9 cellular contexts compared by ENCODE assay signal in genomic region chr11:2893021-2893528, GRCh38. TPM values are rescaled to one million over a fixed set of nuclear protein-coding genes. Genes with fewer than 3 reads are reported as not detected.
DNase-seq lines count a peak whose midpoint lies in the region; ATAC-seq, FAIRE-seq and TF ChIP-seq lines count a peak whose summit lies in the region.
"Had no signal": no experiment of that assay in that cellular context is flagged by ENCODE, and none has a peak within 500 bp of the region (broad histone marks: within the 10 kb centered on the region; RNA-seq: fewer than 3 reads in every experiment).

No MANE protein-coding gene starts in this region.

- H2BK12ac ChIP-seq in mesenchymal stem cell (ENCODE audit: low read length in 2 of 2), result peak overlapping the region; percentile 18 to 23

- H3K18ac ChIP-seq in mesenchymal stem cell (ENCODE audit: low read depth in 1 of 2, low read length in 2 of 2), result peak overlapping the region; percentile 47 to 99

- H3K4me3 ChIP-seq in K562 (peak overlapping the region; percentile 34), mesenchymal stem cell (ENCODE audit: insufficient read depth in 1 of 2, low read depth in 1 of 2, low read length in 2 of 2) (peak overlapping the region; percentile 43 to 81)

- H3K79me1 ChIP-seq in mesenchymal stem cell (replicated peaks; ENCODE audit: low read length, poor library complexity, severe bottlenecking), result no peaks in the 10 kb centered on the region

- H3K9me3 ChIP-seq in K562 (replicated peaks; ENCODE audit: control insufficient read depth, insufficient read depth, low read depth, low read length) (no peaks in the 10 kb centered on the region), mesenchymal stem cell (ENCODE audit: control insufficient read depth, low read length) (no peaks in the 10 kb centered on the region)

- peak overlapping the region; percentile 19 for H2BK120ac ChIP-seq in mesenchymal stem cell (ENCODE audit: low read depth, low read length)

- POLR2A ChIA-PET in K562 (lab: Yijun Ruan, JAX), result interaction anchor here (0.9 to 2.8 kb wide), 7 partner anchors 29 to 361 kb away, joined by 3 to 13 read pairs (median 5); partner anchors contain the start of genes KCNQ1OT1 and PHLDA2

- H3K4me1 ChIP-seq in K562 (replicated peaks in 1 of 2; ENCODE audit: control insufficient read depth in 2 of 2, insufficient read depth in 2 of 2, low read length in 2 of 2) (peaks cover 30 to 64% of the 10 kb centered on the region in 2 experiments), mesenchymal stem cell (ENCODE audit: control insufficient read depth, insufficient read depth, low read depth, low read length) (peaks cover 36% of the 10 kb centered on the region)

- 89% methylated on average over 2 of the region's 2 CpGs for WGBS in K562 (ENCODE audit: insufficient coverage, low coverage, missing lambda C conversion rate)
- WGBS in mesenchymal stem cell, result 77% methylated on average over 1 of the region's 2 CpGs

- H3K4me2 ChIP-seq in K562 (ENCODE audit: insufficient read depth, low read length), result peak overlapping the region; percentile 77
- peak overlapping the region; percentile 74 for H3K4me2 ChIP-seq in mesenchymal stem cell (ENCODE audit: low read length, poor library complexity, severe bottlenecking)

- intact Hi-C loops in K562 (cut with micrococcal nuclease), result loop anchor here (10.0 kb wide), 3 partner anchors 202 to 588 kb away; partner anchors contain the start of genes C11orf21 and TSPAN32

- H2AFZ ChIP-seq in K562 (ENCODE audit: low read depth, low read length) (peak overlapping the region; percentile 95), mesenchymal stem cell (ENCODE audit: low read depth, low read length) (no peak overlapping the region)

- TF ChIP-seq CTCF in K562 (IDR thresholded peaks at IDR 0.05 in 2 of 3, conservative IDR thresholded peaks at IDR 0.05 in 1 of 3; ENCODE audit: insufficient read depth in 2 of 3, low read depth in 1 of 3, low read length in 3 of 3), result no peak; a peak in 1 of 6 replicates

- H3K36me3 ChIP-seq in K562 (ENCODE audit: control insufficient read depth, insufficient read depth, low read length) (no peaks in the 10 kb centered on the region), mesenchymal stem cell (ENCODE audit: control insufficient read depth in 1 of 2, insufficient read depth in 2 of 2, low read depth in 1 of 2, low read length in 2 of 2) (no peaks in the 10 kb centered on the region)
- H3K36me3 ChIP-seq: cardiac muscle cell had no signal

- no peak overlapping the region for H2BK15ac ChIP-seq in mesenchymal stem cell (ENCODE audit: low read depth, poor library complexity, severe bottlenecking)

- no peak for TF ChIP-seq POLR2A in K562 (conservative IDR thresholded peaks at IDR 0.05)

- H3K4ac ChIP-seq in mesenchymal stem cell (ENCODE audit: low read depth in 1 of 2, low read length in 2 of 2), result peak overlapping the region; percentile 68 to 82

- H3K9ac ChIP-seq in K562 (ENCODE audit: insufficient read depth in 1 of 2, low read depth in 2 of 2, low read length in 2 of 2), result peak overlapping the region; percentile 56 to 92; a peak in 3 of 4 replicates
- H3K9ac ChIP-seq in mesenchymal stem cell (ENCODE audit: low read length), result peak overlapping the region; percentile 87

- H4K20me1 ChIP-seq in K562 (replicated peaks; ENCODE audit: control insufficient read depth, insufficient read depth, low read length), result no peaks in the 10 kb centered on the region

- H3K79me2 ChIP-seq in K562 (ENCODE audit: control insufficient read depth, insufficient read depth, low read length), result no peaks in the 10 kb centered on the region

- TF ChIP-seq EP300 in K562 (IDR thresholded peaks at IDR 0.05; ENCODE audit: low read length), result no peak

- in situ Hi-C loops in K562 (cut with MboI), result no loop called here

- peak overlapping the region in 1 of 2 experiments; percentile 85 for H3K14ac ChIP-seq in mesenchymal stem cell (ENCODE audit: low read length in 2 of 2)

- no peaks in the 10 kb centered on the region for H3K9me1 ChIP-seq in K562 (ENCODE audit: control insufficient read depth, insufficient read depth, low read length)

- no peak for ATAC-seq in K562
- ATAC-seq in HG03378 (IDR thresholded peaks at IDR 0.05; ENCODE audit: unreplicated experiment), result no peak
- ATAC-seq in GM18867 (IDR thresholded peaks at IDR 0.05; ENCODE audit: unreplicated experiment), result no peak

- CTCF ChIA-PET in K562 (lab: Yijun Ruan, JAX; ENCODE audit: low intra/inter-chr PET ratio), result interaction anchor here (1.6 to 10.6 kb wide), 2 partner anchors 37 to 359 kb away, joined by 6 to 228 read pairs; no protein-coding TSS in a partner anchor

- H4K91ac ChIP-seq in mesenchymal stem cell (ENCODE audit: low read length), result peak overlapping the region; percentile 62

- no peak overlapping the region for H3K23ac ChIP-seq in mesenchymal stem cell (ENCODE audit: low read length in 2 of 2)

- H3K27ac ChIP-seq in K562 (ENCODE audit: extremely low read depth, low read depth, low read length), result peak overlapping the region; percentile 63; the same call in 1 of the 3 replicates
- H3K27ac ChIP-seq in mesenchymal stem cell (ENCODE audit: low read length, poor library complexity, severe bottlenecking), result no peak overlapping the region
- H3K27ac ChIP-seq: cardiac muscle cell had no signal

- FAIRE-seq in K562 (lab: Jason Lieb, UNC), result no peak

- peak overlapping the region; percentile 98 for H4K8ac ChIP-seq in mesenchymal stem cell (ENCODE audit: low read length)

- H2BK5ac ChIP-seq in mesenchymal stem cell (ENCODE audit: low read depth, low read length, poor library complexity, severe bottlenecking), result no peak overlapping the region

- TF ChIP-seq RAD21 in K562 (CRISPR knock-in tag; conservative IDR thresholded peaks at IDR 0.05 in 1 of 2, IDR thresholded peaks at IDR 0.05 in 1 of 2), result no peak; a peak in 1 of 4 replicates

- H3K27me3 ChIP-seq in K562 (ENCODE audit: control insufficient read depth in 2 of 2, insufficient read depth in 2 of 2, low read length in 2 of 2) (no peaks in the 10 kb centered on the region), mesenchymal stem cell (ENCODE audit: control insufficient read depth in 1 of 2, insufficient read depth in 1 of 2, low read length in 2 of 2) (no peaks in the 10 kb centered on the region)
- H3K27me3 ChIP-seq: cardiac muscle cell had no signal

- peak; percentile 32 for DNase-seq in stimulated activated naive CD4-positive, alpha-beta T cell treated with Interleukin-2 at 50 U/mL for 16 hours (lab: John Stamatoyannopoulos, UW)
- no peak for DNase-seq in stimulated activated naive CD4-positive, alpha-beta T cell (lab: John Stamatoyannopoulos, UW)
- DNase-seq in K562 (ENCODE audit: extremely low read depth in 1 of 4, low spot score in 3 of 4) (no peak), mesenchymal stem cell (no peak), COR-L47 (lab: John Stamatoyannopoulos, UW) (no peak), SHP77 treated with DMSO at 0.1 percent for 48 hours (lab: John Stamatoyannopoulos, UW) (no peak)

- no TSS peak for BruUV-seq in K562 (replicated peaks; lab: Mats Ljungman, UMichigan)

- H2AK5ac ChIP-seq in mesenchymal stem cell (ENCODE audit: low read length, severe bottlenecking), result peak overlapping the region; percentile 14

TF ChIP-seq in K562, 482 proteins besides CTCF, POLR2A, EP300 and RAD21 (continues in another document):
- TF ChIP-seq GTF2F1 (IDR thresholded peaks at IDR 0.05; ENCODE audit: low read depth, low read length) (no peak), DACH1 (IDR thresholded peaks at IDR 0.05; ENCODE audit: partially characterized antibody) (peak; percentile 21), PTRF (tag; IDR thresholded peaks at IDR 0.05) (no peak), MBD2 (IDR thresholded peaks at IDR 0.05; ENCODE audit: borderline replicate concordance, low read depth) (no peak)

RNA-seq across cellular contexts. Expression of gene CDKN1C, which starts 7.5 kb away (rescaled TPM):
- 7.1 and 13.9 TPM in 2 replicates for total RNA-seq in K562 (2011; cell fraction: chromatin; rRNA removed; ENCODE audit: low replicate concordance)
- 20.5 and 24.5 TPM in 2 replicates for total RNA-seq in K562 (2011; cell fraction: nucleolus; rRNA removed)
- total RNA-seq in K562 (2011; cell fraction: nucleoplasm; rRNA removed), result 10.9 and 11.1 TPM in 2 replicates
- total RNA-seq in K562 (2014; rRNA removed), result 19.2 and 23.5 TPM in 2 replicates
- 3.5 and 4.0 TPM in 2 replicates for total RNA-seq in K562 (2014; rRNA removed; fragmentation: Illumina TruSeq; extraction: Trizol)
- 2.8 and 3.5 TPM in 2 replicates for total RNA-seq in K562 (2015; rRNA removed; fragmentation: Illumina TruSeq; extraction: Trizol)
- total RNA-seq in K562 (2021), result 21.1 and 21.9 TPM in 2 replicates
- polyA plus RNA-seq in K562 (2011; rRNA removed), result 9.2 and 17.4 TPM in 2 replicates
- polyA plus RNA-seq in K562 (2011; cell fraction: cytosol; rRNA removed), result 12.9 and 29.1 TPM in 2 replicates
- polyA plus RNA-seq in K562 (2011; cell fraction: nucleus; rRNA removed), result 25.4 and 25.7 TPM in 2 replicates
- 10.9 and 13.2 TPM in 2 replicates for polyA plus RNA-seq in K562 (2012)
- 3.9 and 5.2 TPM in 2 replicates for polyA plus RNA-seq in K562 (2014; fragmentation: Illumina TruSeq; extraction: Trizol)
- polyA plus RNA-seq in K562 (2014; fragmentation: Nextera tagmentation; extraction: Ambion mirVana), result 10 to 100 TPM in 1 of 2 experiments, 1 to 10 TPM in 1; 9.3 to 18.7 TPM
- 11.0 and 13.0 TPM in 2 replicates for polyA plus RNA-seq in K562 (2014; rRNA removed)
- polyA minus RNA-seq in K562 (2011; rRNA and poly(A)+ RNA removed), result 4.8 and 6.4 TPM in 2 replicates
- polyA minus RNA-seq in K562 (2011; cell fraction: cytosol; rRNA and poly(A)+ RNA removed), result 11.8 and 22.5 TPM in 2 replicates
- 7.5 and 8.9 TPM in 2 replicates for polyA minus RNA-seq in K562 (2011; cell fraction: nucleus; rRNA and poly(A)+ RNA removed)
- polyA plus RNA-seq in mesenchymal stem cell (2013, experiment 1 of 2), result 29.4 TPM
- polyA plus RNA-seq in mesenchymal stem cell (2013, experiment 2 of 2), result 31.0 TPM

RNA-seq across cellular contexts. Expression of gene PHLDA2, which starts 36.1 kb away (rescaled TPM):
- total RNA-seq in K562 (2011; cell fraction: chromatin; rRNA removed; ENCODE audit: low replicate concordance), result 3.2 and 7.8 TPM in 2 replicates
- total RNA-seq in K562 (2011; cell fraction: nucleolus; rRNA removed), result 13.6 and 14.7 TPM in 2 replicates
- 5.4 and 5.7 TPM in 2 replicates for total RNA-seq in K562 (2011; cell fraction: nucleoplasm; rRNA removed)
- total RNA-seq in K562 (2014; rRNA removed), result 14.8 and 26.2 TPM in 2 replicates
- total RNA-seq in K562 (2014; rRNA removed; fragmentation: Illumina TruSeq; extraction: Trizol), result 0.70 and 0.76 TPM in 2 replicates
- total RNA-seq in K562 (2015; rRNA removed; fragmentation: Illumina TruSeq; extraction: Trizol), result 5.7 and 6.3 TPM in 2 replicates
- 42.4 and 43.2 TPM in 2 replicates for total RNA-seq in K562 (2021)
- polyA plus RNA-seq in K562 (2011; rRNA removed), result 4.7 and 4.9 TPM in 2 replicates
- polyA plus RNA-seq in K562 (2011; cell fraction: cytosol; rRNA removed), result 19.3 and 101 TPM in 2 replicates
- polyA plus RNA-seq in K562 (2011; cell fraction: nucleus; rRNA removed), result 10.5 and 21.0 TPM in 2 replicates
- polyA plus RNA-seq in K562 (2012), result 26.8 and 31.0 TPM in 2 replicates
- 4.0 and 24.8 TPM in 2 replicates for polyA plus RNA-seq in K562 (2014; fragmentation: Illumina TruSeq; extraction: Trizol)
- polyA plus RNA-seq in K562 (2014; fragmentation: Nextera tagmentation; extraction: Ambion mirVana), result under 1 TPM; 0.43 to 0.87 TPM
- 33.6 and 37.8 TPM in 2 replicates for polyA plus RNA-seq in K562 (2014; rRNA removed)
- polyA minus RNA-seq in K562 (2011; rRNA and poly(A)+ RNA removed), result 0.84 and 1.1 TPM in 2 replicates
- polyA minus RNA-seq in K562 (2011; cell fraction: cytosol; rRNA and poly(A)+ RNA removed), result 14.8 and 27.2 TPM in 2 replicates
- 11.8 and 14.1 TPM in 2 replicates for polyA minus RNA-seq in K562 (2011; cell fraction: nucleus; rRNA and poly(A)+ RNA removed)
- polyA plus RNA-seq in mesenchymal stem cell (2013, experiment 1 of 2), result 272 TPM
- 276 TPM for polyA plus RNA-seq in mesenchymal stem cell (2013, experiment 2 of 2)
